1 cellular context compared by ENCODE assay signal in the genomic region with DNA sequence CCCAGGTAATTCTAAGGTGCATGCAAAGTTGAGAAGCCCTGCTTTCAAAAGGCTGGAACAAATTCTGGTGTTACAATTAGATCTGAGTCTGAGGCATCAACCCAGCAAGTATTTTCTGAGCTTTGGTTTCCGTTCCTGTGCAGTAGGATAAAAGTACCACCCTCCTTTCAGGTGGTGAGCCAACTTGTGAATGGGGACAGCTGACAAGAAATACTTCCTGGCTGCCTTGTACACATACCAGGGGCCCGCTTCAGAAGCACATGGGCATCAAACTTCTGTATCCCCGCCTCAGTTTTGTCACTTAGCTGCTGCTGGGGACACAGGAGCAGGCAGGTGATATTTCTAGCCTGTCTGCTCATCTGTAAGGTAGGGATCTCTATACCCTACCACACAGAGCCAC.
TF ChIP-seq lines count a peak whose summit lies in the region.

No MANE protein-coding gene starts in this region.

TF ChIP-seq in IMR-90, 13 proteins besides CTCF, POLR2A, EP300 and RAD21:
- TF ChIP-seq MXI1 (IDR thresholded peaks at IDR 0.05; ENCODE audit: borderline replicate concordance, low read depth, low read length) = no peak
- no peak for TF ChIP-seq CEBPB (IDR thresholded peaks at IDR 0.05; ENCODE audit: low read depth, low read length)
- TF ChIP-seq BHLHE40 (IDR thresholded peaks at IDR 0.05; ENCODE audit: low read depth, low read length) = no peak
- TF ChIP-seq RFX5 (IDR thresholded peaks at IDR 0.05; ENCODE audit: low read depth, low read length) = no peak
- TF ChIP-seq MAZ (IDR thresholded peaks at IDR 0.05; ENCODE audit: borderline replicate concordance, low read depth, low read length) = no peak
- TF ChIP-seq, protein P1, sequence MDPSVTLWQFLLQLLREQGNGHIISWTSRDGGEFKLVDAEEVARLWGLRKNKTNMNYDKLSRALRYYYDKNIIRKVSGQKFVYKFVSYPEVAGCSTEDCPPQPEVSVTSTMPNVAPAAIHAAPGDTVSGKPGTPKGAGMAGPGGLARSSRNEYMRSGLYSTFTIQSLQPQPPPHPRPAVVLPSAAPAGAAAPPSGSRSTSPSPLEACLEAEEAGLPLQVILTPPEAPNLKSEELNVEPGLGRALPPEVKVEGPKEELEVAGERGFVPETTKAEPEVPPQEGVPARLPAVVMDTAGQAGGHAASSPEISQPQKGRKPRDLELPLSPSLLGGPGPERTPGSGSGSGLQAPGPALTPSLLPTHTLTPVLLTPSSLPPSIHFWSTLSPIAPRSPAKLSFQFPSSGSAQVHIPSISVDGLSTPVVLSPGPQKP (IDR thresholded peaks at IDR 0.05; ENCODE audit: borderline replicate concordance, low read depth, low read length) = no peak
- TF ChIP-seq, protein P2, sequence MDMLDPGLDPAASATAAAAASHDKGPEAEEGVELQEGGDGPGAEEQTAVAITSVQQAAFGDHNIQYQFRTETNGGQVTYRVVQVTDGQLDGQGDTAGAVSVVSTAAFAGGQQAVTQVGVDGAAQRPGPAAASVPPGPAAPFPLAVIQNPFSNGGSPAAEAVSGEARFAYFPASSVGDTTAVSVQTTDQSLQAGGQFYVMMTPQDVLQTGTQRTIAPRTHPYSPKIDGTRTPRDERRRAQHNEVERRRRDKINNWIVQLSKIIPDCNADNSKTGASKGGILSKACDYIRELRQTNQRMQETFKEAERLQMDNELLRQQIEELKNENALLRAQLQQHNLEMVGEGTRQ (IDR thresholded peaks at IDR 0.05; ENCODE audit: low read depth, low read length) = no peak
- no peak for TF ChIP-seq NFE2L2 (IDR thresholded peaks at IDR 0.05; ENCODE audit: low read depth, low read length)
- TF ChIP-seq CHD1 (IDR thresholded peaks at IDR 0.05; ENCODE audit: low read depth, low read length) = no peak
- TF ChIP-seq RCOR1 (IDR thresholded peaks at IDR 0.05; ENCODE audit: insufficient replicate concordance, low read length) = no peak
- no peak for TF ChIP-seq MAFK (IDR thresholded peaks at IDR 0.05; ENCODE audit: low read depth, low read length)
- TF ChIP-seq SMC3 (IDR thresholded peaks at IDR 0.05; ENCODE audit: low read depth, low read length) = no peak
- TF ChIP-seq FOS (IDR thresholded peaks at IDR 0.05; ENCODE audit: low read depth, low read length) = no peak
